ENCODE assay signal across 25 cellular contexts in genomic region chr2:150856596-150857281, GRCh38.
DNase-seq lines count a peak whose midpoint lies in the region; ATAC-seq, FAIRE-seq and TF ChIP-seq lines count a peak whose summit lies in the region.
"Had no signal": no experiment of that assay in that cellular context is flagged by ENCODE, and none has a peak within 500 bp of the region (broad histone marks: within the 10 kb centered on the region; RNA-seq: fewer than 3 reads in every experiment).

No MANE protein-coding gene starts in this region.

- no peak overlapping the region for H3K27ac Mint-ChIP-seq in activated CD8-positive, alpha-beta T cell treated with anti-CD3 and anti-CD28 coated beads, Interleukin-2, amount 10 ng/mL, durations not matched to agents 7 days and 5 days
- H3K27ac Mint-ChIP-seq: CD4-positive, CD25-positive, alpha-beta regulatory T cell had no signal

- dilution Hi-C loops in IMR-90 (cut with HindIII; ENCODE audit: low sequenced_read_pairs, unreplicated experiment) = no loop called here

- no peaks in the 10 kb centered on the region for H3K36me3 Mint-ChIP-seq in activated CD8-positive, alpha-beta T cell treated with anti-CD3 and anti-CD28 coated beads, Interleukin-2, amount 10 ng/mL, durations not matched to agents 7 days and 5 days (ENCODE audit: low read depth)
- H3K36me3 Mint-ChIP-seq: CD4-positive, CD25-positive, alpha-beta regulatory T cell had no signal

- H2AK5ac ChIP-seq in IMR-90 (ENCODE audit: low read depth, low read length) = no peak overlapping the region

- H3K4me1 ChIP-seq in GM23248 (ENCODE audit: insufficient read depth) (0 out of 2 replicates have a peak, but pooled peaks cover 8% of the 10 kb centered on the region), IMR-90 (ENCODE audit: control insufficient read depth, insufficient read depth, low read length) (peaks cover 2% of the 10 kb centered on the region; the same call in 1 of the 2 replicates), mucosa of descending colon (ENCODE audit: low read depth) (no peaks in the 10 kb centered on the region)

- H2BK20ac ChIP-seq in IMR-90 (ENCODE audit: low read depth, low read length) = no peak overlapping the region

- H3K9ac ChIP-seq in GM23248 (no peak overlapping the region), IMR-90 (ENCODE audit: low read depth, low read length) (no peak overlapping the region)

- H4K91ac ChIP-seq in IMR-90 (ENCODE audit: insufficient read depth, low read depth, low read length) = no peak overlapping the region

- no peak overlapping the region for H3K23ac ChIP-seq in IMR-90 (ENCODE audit: low read depth, low read length)

- DNase-seq in GM23248 (peak; percentile 29), IMR-90 (peak; percentile 4), bronchial epithelial cell (ENCODE audit: low read depth) (peak; percentile 86), iris pigment epithelial cell (ENCODE audit: low read depth) (peak; percentile 14), NCI-H446 treated with DMSO at 0.1 percent for 48 hours (lab: John Stamatoyannopoulos, UW) (no peak), mucosa of descending colon (no peak)
- DNase-seq in activated CD8-positive, alpha-beta T cell treated with anti-CD3 and anti-CD28 coated beads, Interleukin-2, amount 10 ng/mL, durations not matched to agents 7 days and 5 days = no peak
- DNase-seq: CD4-positive, CD25-positive, alpha-beta regulatory T cell; DMS153; MV-4-11; NCI-H1105; NCI-H1436 treated with DMSO at 0.1 percent for 48 hours; NCI-H187 treated with DMSO at 0.1 percent for 48 hours; NCI-H524 treated with DMSO at 0.1 percent for 48 hours; NCI-H82; NK-92 treated with Interleukin-12 subunit alpha and Interleukin-12 subunit beta, amount 100 ng/mL, for 24 hours; RPMI8226; SHP77 treated with DMSO at 0.1 percent for 48 hours; SW 1271 had no signal

- H3K4me3 ChIP-seq in GM23248 = no peak overlapping the region
- H3K4me3 ChIP-seq in IMR-90 (ENCODE audit: insufficient read depth, low read depth, low read length) = no peak overlapping the region
- H3K4me3 ChIP-seq in bronchial epithelial cell (ENCODE audit: low read depth, low read length) = no peak overlapping the region
- H3K4me3 ChIP-seq in mucosa of descending colon = no peak overlapping the region
- H3K4me3 ChIP-seq: K562 had no signal

- H2BK5ac ChIP-seq in IMR-90 (ENCODE audit: low read depth, low read length, poor library complexity, severe bottlenecking) = no peak overlapping the region

- no peak overlapping the region for H2BK15ac ChIP-seq in IMR-90 (ENCODE audit: low read depth, low read length)

- H3K79me2 ChIP-seq in GM23248 (ENCODE audit: insufficient read depth) = no peaks in the 10 kb centered on the region

- H3K9me2 ChIP-seq in GM23248 (ENCODE audit: insufficient read depth) = no peaks in the 10 kb centered on the region

- peak; percentile 48; the same call in 1 of the 2 replicates for ATAC-seq in IMR-90 (ENCODE audit: low read depth)
- ATAC-seq in GM21528 (IDR thresholded peaks at IDR 0.05; ENCODE audit: low FRiP score, unreplicated experiment) = no peak
- ATAC-seq in activated CD8-positive, alpha-beta T cell treated with anti-CD3 and anti-CD28 coated beads, Interleukin-2, amount 10 ng/mL, durations not matched to agents 7 days and 5 days = no peak
- no peak for ATAC-seq in mucosa of descending colon
- ATAC-seq: HCT116, HepG2, K562 had no signal

- H3K27me3 ChIP-seq in GM23248 (replicated peaks; ENCODE audit: insufficient read depth) = no peaks in the 10 kb centered on the region
- H3K27me3 ChIP-seq in IMR-90 (ENCODE audit: control insufficient read depth, insufficient read depth, low read length) = no peaks in the 10 kb centered on the region
- no peaks in the 10 kb centered on the region for H3K27me3 ChIP-seq in bronchial epithelial cell (ENCODE audit: control insufficient read depth, insufficient read depth, low read length)

- no peak overlapping the region for H3K4ac ChIP-seq in IMR-90 (ENCODE audit: low read depth, low read length)

- no peaks in the 10 kb centered on the region for H3K9me1 ChIP-seq in IMR-90 (ENCODE audit: insufficient read depth, low read length)

- FAIRE-seq in bronchial epithelial cell (lab: Jason Lieb, UNC) = no peak
- FAIRE-seq: H1, HepG2, K562 had no signal

- H3K4me2 ChIP-seq in GM23248 (ENCODE audit: unreplicated experiment) = no peak overlapping the region
- no peak overlapping the region for H3K4me2 ChIP-seq in IMR-90 (ENCODE audit: low read depth, low read length)

- WGBS in GM23248 (ENCODE audit: low coverage in 1 of 2, low lambda C conversion rate in 2 of 2, missing lambda C conversion rate in 2 of 2), 2 experiments = 19 to 23% methylated on average over 1 of the region's 1 CpG
- no CpG with 5 or more reads among the region's 1 CpG for WGBS in IMR-90 (ENCODE audit: extremely low coverage in 2 of 2, insufficient read length in 1 of 2), 2 experiments

- H3K9me3 Mint-ChIP-seq in activated CD8-positive, alpha-beta T cell treated with anti-CD3 and anti-CD28 coated beads, Interleukin-2, amount 10 ng/mL, durations not matched to agents 7 days and 5 days (ENCODE audit: insufficient read depth) = no peaks in the 10 kb centered on the region

- H3K4me3 Mint-ChIP-seq in activated CD8-positive, alpha-beta T cell treated with anti-CD3 and anti-CD28 coated beads, Interleukin-2, amount 10 ng/mL, durations not matched to agents 7 days and 5 days = no peak overlapping the region
- H3K4me3 Mint-ChIP-seq: CD4-positive, CD25-positive, alpha-beta regulatory T cell had no signal

- intact Hi-C loops in IMR-90 (cut with micrococcal nuclease) (no loop called here), mucosa of descending colon (cut with DNase I, micrococcal nuclease) (no loop called here)

- H2AK9ac ChIP-seq in IMR-90 (replicated peaks; ENCODE audit: low read depth, low read length, poor library complexity) = no peak overlapping the region

- H3K4me1 Mint-ChIP-seq in activated CD8-positive, alpha-beta T cell treated with anti-CD3 and anti-CD28 coated beads, Interleukin-2, amount 10 ng/mL, durations not matched to agents 7 days and 5 days (ENCODE audit: low read depth) = no peaks in the 10 kb centered on the region
- H3K4me1 Mint-ChIP-seq: CD4-positive, CD25-positive, alpha-beta regulatory T cell had no signal

- TF ChIP-seq POLR2A in IMR-90 (IDR thresholded peaks at IDR 0.05; ENCODE audit: low read depth, low read length) = no peak

- H4K20me1 ChIP-seq in GM23248 (ENCODE audit: insufficient read depth) (no peaks in the 10 kb centered on the region), IMR-90 (ENCODE audit: insufficient read depth, low read length) (no peaks in the 10 kb centered on the region)

- H3K27ac ChIP-seq in GM23248 (no peak overlapping the region), IMR-90 (ENCODE audit: insufficient read depth, low read length) (no peak overlapping the region)
- H3K27ac ChIP-seq: HL-60 had no signal

- TF ChIP-seq RAD21 in IMR-90 (IDR thresholded peaks at IDR 0.05; ENCODE audit: low read length) = no peak

- POLR2A ChIA-PET in IMR-90 (lab: Charles Lee; ENCODE audit: unreplicated experiment) = no interaction called here
- POLR2A ChIA-PET in activated CD8-positive, alpha-beta T cell treated with anti-CD3 and anti-CD28 coated beads, Interleukin-2, amount 10 ng/mL, durations not matched to agents 7 days and 5 days (lab: Charles Lee) = no interaction called here

- no peaks in the 10 kb centered on the region for H3K79me1 ChIP-seq in IMR-90 (ENCODE audit: low read depth in 1 of 2, low read length in 2 of 2)

- H3K27me3 Mint-ChIP-seq in activated CD8-positive, alpha-beta T cell treated with anti-CD3 and anti-CD28 coated beads, Interleukin-2, amount 10 ng/mL, durations not matched to agents 7 days and 5 days (ENCODE audit: low read depth) = no peaks in the 10 kb centered on the region
- H3K27me3 Mint-ChIP-seq: CD4-positive, CD25-positive, alpha-beta regulatory T cell had no signal

- no peaks in the 10 kb centered on the region for H3K36me3 ChIP-seq in GM23248 (ENCODE audit: low read depth)
- no peaks in the 10 kb centered on the region for H3K36me3 ChIP-seq in IMR-90 (ENCODE audit: control insufficient read depth, insufficient read depth, low read length)
- H3K36me3 ChIP-seq in bronchial epithelial cell (ENCODE audit: control insufficient read depth, insufficient read depth, low read length) = no peaks in the 10 kb centered on the region
- H3K36me3 ChIP-seq in mucosa of descending colon (ENCODE audit: low read depth) = no peaks in the 10 kb centered on the region

- H3K56ac ChIP-seq in IMR-90 (ENCODE audit: extremely low read depth, insufficient read depth, low read length) = no peak overlapping the region

- TF ChIP-seq CTCF in IMR-90 (conservative IDR thresholded peaks at IDR 0.05; ENCODE audit: low read depth, low read length) (no peak), bronchial epithelial cell (IDR thresholded peaks at IDR 0.05; ENCODE audit: insufficient read depth, low read length, severe bottlenecking) (no peak), mucosa of descending colon (IDR thresholded peaks at IDR 0.05) (no peak)

- no peak overlapping the region for H2BK120ac ChIP-seq in IMR-90 (ENCODE audit: low read depth, low read length)

- no peak overlapping the region for H4K5ac ChIP-seq in IMR-90 (ENCODE audit: low read depth, low read length)

- H2AFZ ChIP-seq in GM23248 = no peak overlapping the region
- H2AFZ ChIP-seq in IMR-90 (replicated peaks; ENCODE audit: low read length, poor library complexity) = no peak overlapping the region

- BruUV-seq in IMR-90 (replicated peaks; lab: Mats Ljungman, UMichigan) = no TSS peak

- H3F3A ChIP-seq in GM23248 (ENCODE audit: insufficient read depth) = 0 out of 2 replicates have a peak, but pooled peaks cover 7% of the 10 kb centered on the region

- H3K9me3 ChIP-seq in GM23248 (ENCODE audit: low read depth) (no peaks in the 10 kb centered on the region), IMR-90 (ENCODE audit: control insufficient read depth, insufficient read depth, low read length) (no peaks in the 10 kb centered on the region), mucosa of descending colon (no peaks in the 10 kb centered on the region)

- no peak overlapping the region for H4K8ac ChIP-seq in IMR-90 (ENCODE audit: low read depth in 2 of 2, low read length in 2 of 2)

- CTCF ChIA-PET in IMR-90 (lab: Yijun Ruan, JAX) = no interaction called here
- CTCF ChIA-PET in activated CD8-positive, alpha-beta T cell treated with anti-CD3 and anti-CD28 coated beads, Interleukin-2, amount 10 ng/mL, durations not matched to agents 7 days and 5 days (lab: Charles Lee) = no interaction called here

- no peak overlapping the region for H3K14ac ChIP-seq in IMR-90 (replicated peaks; ENCODE audit: low read depth, low read length)

- in situ Hi-C loops in GM23248 (cut with MboI) = no loop called here
- in situ Hi-C loops in IMR-90 (cut with MboI; ENCODE audit: low sequenced_read_pairs) = no loop called here

- no peak overlapping the region for H3K18ac ChIP-seq in IMR-90 (ENCODE audit: low read depth, low read length)

TF ChIP-seq in IMR-90, 13 proteins besides CTCF, POLR2A, EP300 and RAD21 (continues in another document):
- TF ChIP-seq MAFK (IDR thresholded peaks at IDR 0.05; ENCODE audit: low read depth, low read length) (no peak), MAZ (IDR thresholded peaks at IDR 0.05; ENCODE audit: borderline replicate concordance, low read depth, low read length) (no peak), FOS (IDR thresholded peaks at IDR 0.05; ENCODE audit: low read depth, low read length) (no peak), RCOR1 (IDR thresholded peaks at IDR 0.05; ENCODE audit: insufficient replicate concordance, low read length) (no peak), MXI1 (IDR thresholded peaks at IDR 0.05; ENCODE audit: borderline replicate concordance, low read depth, low read length) (no peak)

Comparison
In these comparisons a context has a peak if more than half of its experiments do, and no peak if none do; other contexts are left out.
1. DNase-seq: peak in GM23248 (single experiment), IMR-90 (single experiment), bronchial epithelial cell (single experiment) and iris pigment epithelial cell (single experiment); none in activated CD8-positive, alpha-beta T cell treated with anti-CD3 and anti-CD28 coated beads, Interleukin-2, amount 10 ng/mL, durations not matched to agents 7 days and 5 days (single experiment), NCI-H446 treated with DMSO at 0.1 percent for 48 hours (single experiment) and mucosa of descending colon (0 of 3).